Comparison of ENCODE assay signal across 1 cellular context in the genomic region with DNA sequence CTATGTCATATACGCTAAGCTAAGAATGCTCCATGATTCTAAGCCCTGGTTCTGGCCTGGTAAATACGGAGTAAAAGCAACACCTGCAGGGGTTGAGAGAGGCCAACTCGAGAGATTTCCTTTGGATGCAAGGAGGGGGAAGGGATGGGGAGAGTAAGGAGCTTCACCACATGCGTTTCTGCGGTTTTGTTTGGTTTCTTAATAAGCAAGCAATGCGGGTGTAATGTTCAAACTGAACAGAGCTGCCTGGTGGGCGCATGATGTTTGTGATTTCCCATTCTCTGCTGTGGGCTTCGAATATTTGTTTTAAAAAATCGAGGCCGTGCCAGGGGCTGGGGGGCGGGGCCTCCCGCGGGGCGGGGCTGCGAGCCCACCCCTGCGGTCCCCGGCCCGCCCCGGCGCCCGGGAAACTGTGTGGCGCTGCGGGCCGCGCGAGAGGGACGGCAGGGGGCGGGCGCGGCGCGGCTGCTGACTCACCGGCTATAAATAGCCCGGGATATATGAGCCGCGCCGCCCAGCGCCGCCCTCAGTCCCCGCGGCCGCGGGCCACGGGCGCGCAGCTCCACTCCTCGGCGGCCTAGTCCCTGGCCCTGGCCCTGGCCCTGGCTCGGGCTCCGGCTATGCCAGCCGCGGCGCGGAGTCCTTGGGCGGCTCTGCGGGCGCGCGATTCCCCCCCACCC.
TF ChIP-seq lines count a peak whose summit lies in the region.

No MANE protein-coding gene starts in this region.

TF ChIP-seq in HCT116, 20 proteins besides CTCF, POLR2A, EP300 and RAD21 (continued from another document):
- TF ChIP-seq EGR1 (IDR thresholded peaks at IDR 0.05; ENCODE audit: low read depth), result 0 out of 2 replicates have a peak, but pooled peaks have one; percentile 21
- TF ChIP-seq, protein P1, sequence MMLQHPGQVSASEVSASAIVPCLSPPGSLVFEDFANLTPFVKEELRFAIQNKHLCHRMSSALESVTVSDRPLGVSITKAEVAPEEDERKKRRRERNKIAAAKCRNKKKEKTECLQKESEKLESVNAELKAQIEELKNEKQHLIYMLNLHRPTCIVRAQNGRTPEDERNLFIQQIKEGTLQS (IDR thresholded peaks at IDR 0.05), result no peak
- TF ChIP-seq YY1 (IDR thresholded peaks at IDR 0.05; ENCODE audit: extremely low read depth, insufficient replicate concordance, low read depth, low read length), result peak; percentile 62
- TF ChIP-seq, protein P2, sequence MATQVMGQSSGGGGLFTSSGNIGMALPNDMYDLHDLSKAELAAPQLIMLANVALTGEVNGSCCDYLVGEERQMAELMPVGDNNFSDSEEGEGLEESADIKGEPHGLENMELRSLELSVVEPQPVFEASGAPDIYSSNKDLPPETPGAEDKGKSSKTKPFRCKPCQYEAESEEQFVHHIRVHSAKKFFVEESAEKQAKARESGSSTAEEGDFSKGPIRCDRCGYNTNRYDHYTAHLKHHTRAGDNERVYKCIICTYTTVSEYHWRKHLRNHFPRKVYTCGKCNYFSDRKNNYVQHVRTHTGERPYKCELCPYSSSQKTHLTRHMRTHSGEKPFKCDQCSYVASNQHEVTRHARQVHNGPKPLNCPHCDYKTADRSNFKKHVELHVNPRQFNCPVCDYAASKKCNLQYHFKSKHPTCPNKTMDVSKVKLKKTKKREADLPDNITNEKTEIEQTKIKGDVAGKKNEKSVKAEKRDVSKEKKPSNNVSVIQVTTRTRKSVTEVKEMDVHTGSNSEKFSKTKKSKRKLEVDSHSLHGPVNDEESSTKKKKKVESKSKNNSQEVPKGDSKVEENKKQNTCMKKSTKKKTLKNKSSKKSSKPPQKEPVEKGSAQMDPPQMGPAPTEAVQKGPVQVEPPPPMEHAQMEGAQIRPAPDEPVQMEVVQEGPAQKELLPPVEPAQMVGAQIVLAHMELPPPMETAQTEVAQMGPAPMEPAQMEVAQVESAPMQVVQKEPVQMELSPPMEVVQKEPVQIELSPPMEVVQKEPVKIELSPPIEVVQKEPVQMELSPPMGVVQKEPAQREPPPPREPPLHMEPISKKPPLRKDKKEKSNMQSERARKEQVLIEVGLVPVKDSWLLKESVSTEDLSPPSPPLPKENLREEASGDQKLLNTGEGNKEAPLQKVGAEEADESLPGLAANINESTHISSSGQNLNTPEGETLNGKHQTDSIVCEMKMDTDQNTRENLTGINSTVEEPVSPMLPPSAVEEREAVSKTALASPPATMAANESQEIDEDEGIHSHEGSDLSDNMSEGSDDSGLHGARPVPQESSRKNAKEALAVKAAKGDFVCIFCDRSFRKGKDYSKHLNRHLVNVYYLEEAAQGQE (IDR thresholded peaks at IDR 0.05; ENCODE audit: low read depth), result no peak
- TF ChIP-seq ZFX (IDR thresholded peaks at IDR 0.05), result 0 out of 2 replicates have a peak, but pooled peaks have one; percentile 64
- TF ChIP-seq CEBPB (IDR thresholded peaks at IDR 0.05; ENCODE audit: low read depth), result no peak
- no peak for TF ChIP-seq EZH2 (IDR thresholded peaks at IDR 0.05)
- TF ChIP-seq FOSL1 (IDR thresholded peaks at IDR 0.05; ENCODE audit: low read depth), result no peak; the same call in 1 of the 2 replicates
- TF ChIP-seq SIN3A (IDR thresholded peaks at IDR 0.05; ENCODE audit: low read depth), result peak; percentile 95
- peak; percentile 60 for TF ChIP-seq TCF7L2 (IDR thresholded peaks at IDR 0.05; ENCODE audit: borderline replicate concordance, extremely low read depth, insufficient read depth, insufficient read length)
TF ChIP-seq in HCT116: peak in this region for 10.
